8 cellular contexts compared by ENCODE assay signal in genomic region chr1:9181990-9182783, GRCh38. TPM values are rescaled to one million over a fixed set of nuclear protein-coding genes. Genes with fewer than 3 reads are reported as not detected.
DNase-seq lines count a peak whose midpoint lies in the region; ATAC-seq and TF ChIP-seq lines count a peak whose summit lies in the region.

No MANE protein-coding gene starts in this region.

- ATAC-seq in Right ventricle myocardium inferior, result peak; percentile 56
- ATAC-seq in stimulated activated memory B cell treated with anti-CD40 and anti-IgM and Interleukin-4, amounts not matched to agents 10 μg/mL and 1 μg/mL and 100 μg/mL, for 72 hours, result peak; percentile 68
- ATAC-seq in HG03159 (IDR thresholded peaks at IDR 0.05; ENCODE audit: unreplicated experiment), result no peak

- H3K4me1 Mint-ChIP-seq in brain, result peaks cover 50% of the 10 kb centered on the region
- peaks cover 30% of the 10 kb centered on the region for H3K4me1 Mint-ChIP-seq in stimulated activated memory B cell treated with anti-CD40 and anti-IgM and Interleukin-4, amounts not matched to agents 10 μg/mL and 1 μg/mL and 100 μg/mL, for 72 hours

- peak overlapping the region; percentile 86 to 93 (median 91) for H3K4me3 Mint-ChIP-seq in brain
- peak overlapping the region; percentile 83 for H3K4me3 Mint-ChIP-seq in stimulated activated memory B cell treated with anti-CD40 and anti-IgM and Interleukin-4, amounts not matched to agents 10 μg/mL and 1 μg/mL and 100 μg/mL, for 72 hours

- peaks cover 29% of the 10 kb centered on the region for H3K27me3 Mint-ChIP-seq in brain
- H3K27me3 Mint-ChIP-seq in stimulated activated memory B cell treated with anti-CD40 and anti-IgM and Interleukin-4, amounts not matched to agents 10 μg/mL and 1 μg/mL and 100 μg/mL, for 72 hours, result peaks cover 37% of the 10 kb centered on the region

- peaks cover 40% of the 10 kb centered on the region for H3K36me3 Mint-ChIP-seq in brain
- H3K36me3 Mint-ChIP-seq in stimulated activated memory B cell treated with anti-CD40 and anti-IgM and Interleukin-4, amounts not matched to agents 10 μg/mL and 1 μg/mL and 100 μg/mL, for 72 hours, result peaks cover 5% of the 10 kb centered on the region

- H3K9me3 Mint-ChIP-seq in brain, result peaks cover 0 to 12% (median 5%) of the 10 kb centered on the region in 5 experiments
- no peaks in the 10 kb centered on the region for H3K9me3 Mint-ChIP-seq in stimulated activated memory B cell treated with anti-CD40 and anti-IgM and Interleukin-4, amounts not matched to agents 10 μg/mL and 1 μg/mL and 100 μg/mL, for 72 hours

- DNase-seq in Right ventricle myocardium inferior (ENCODE audit: missing footprints), result no peak
- no peak for DNase-seq in cardiac septum (ENCODE audit: low spot score)
- DNase-seq in LHCN-M2 (ENCODE audit: low read depth), result peak; percentile 44
- DNase-seq in islet precursor cell, result peak; percentile 82
- no peak for DNase-seq in COLO829 (ENCODE audit: low spot score)

- intact Hi-C loops in Right ventricle myocardium inferior (cut with DNase I) (loop anchor here (5.0 kb wide), 1 partner anchor 40 kb away; no protein-coding TSS in a partner anchor), cardiac septum (cut with DNase I) (loop anchor here (5.0 kb wide), 1 partner anchor 70 kb away; no protein-coding TSS in a partner anchor)

- peak overlapping the region; percentile 87 to 99 (median 95) for H3K27ac Mint-ChIP-seq in brain
- H3K27ac Mint-ChIP-seq in stimulated activated memory B cell treated with anti-CD40 and anti-IgM and Interleukin-4, amounts not matched to agents 10 μg/mL and 1 μg/mL and 100 μg/mL, for 72 hours, result peak overlapping the region; percentile 70

- peak in 1 of 2 experiments; percentile 14 for TF ChIP-seq CTCF in brain (conservative IDR thresholded peaks at IDR 0.05)

RNA-seq across cellular contexts. Expression of gene H6PD, which starts 52.4 kb away (rescaled TPM):
- total RNA-seq in Right ventricle myocardium inferior, result 18.7 TPM
- total RNA-seq in cardiac septum, result 28.9 TPM
- 34.5 and 42.2 TPM in 2 replicates for total RNA-seq in LHCN-M2 (2014; rRNA removed)
- 14.8 TPM for polyA plus RNA-seq in LHCN-M2 (2012)
- polyA plus RNA-seq in brain (ENCODE audit: insufficient read depth, low read depth, low replicate concordance), result 6.4 TPM

RNA-seq across cellular contexts. Expression of gene GPR157, which starts 53.3 kb away (rescaled TPM):
- total RNA-seq in Right ventricle myocardium inferior, result 49.0 TPM
- 23.0 TPM for total RNA-seq in cardiac septum
- 1.9 TPM in 2 replicates for total RNA-seq in LHCN-M2 (2014; rRNA removed)
- polyA plus RNA-seq in LHCN-M2 (2012), result 3.0 TPM
- polyA plus RNA-seq in brain (ENCODE audit: insufficient read depth, low read depth, low replicate concordance), result 0.15 TPM

Comparison
In these comparisons a context has a peak if more than half of its experiments do, and no peak if none do; other contexts are left out.
1. DNase-seq: peak in LHCN-M2 (single experiment) and islet precursor cell (single experiment); none in Right ventricle myocardium inferior (single experiment), cardiac septum (single experiment) and COLO829 (single experiment).